ENCODE assay signal across 23 cellular contexts in the genomic region with DNA sequence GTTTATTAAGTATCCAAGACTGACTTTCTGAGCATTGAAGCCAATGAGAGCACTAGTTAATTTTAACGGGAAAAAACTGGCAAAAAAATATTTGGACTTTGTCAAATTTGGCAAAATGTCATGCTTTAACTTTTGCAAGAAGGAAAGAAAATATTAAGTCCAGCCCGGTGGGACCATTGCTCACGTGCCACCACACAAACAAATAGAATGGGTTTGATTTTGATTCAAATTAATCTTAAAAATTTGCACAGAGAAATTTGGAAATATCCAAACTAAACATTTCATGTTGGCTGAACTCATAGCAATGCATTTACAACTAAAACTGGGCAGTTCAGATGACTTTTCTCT.
DNase-seq lines count a peak whose midpoint lies in the region; ATAC-seq, FAIRE-seq and TF ChIP-seq lines count a peak whose summit lies in the region.
"Had no signal": no experiment of that assay in that cellular context is flagged by ENCODE, and none has a peak within 500 bp of the region (broad histone marks: within the 10 kb centered on the region; RNA-seq: fewer than 3 reads in every experiment).

No MANE protein-coding gene starts in this region.

- H3K27ac Mint-ChIP-seq in endodermal cell: no peak overlapping the region
- H3K27ac Mint-ChIP-seq: B cell, CD14-positive monocyte had no signal

- H3K4me3 Mint-ChIP-seq in endodermal cell: no peak overlapping the region
- H3K4me3 Mint-ChIP-seq: B cell, CD14-positive monocyte had no signal

- no peaks in the 10 kb centered on the region for H3K9me3 Mint-ChIP-seq in endodermal cell
- H3K9me3 Mint-ChIP-seq: CD14-positive monocyte had no signal

- H3K36me3 Mint-ChIP-seq in endodermal cell (ENCODE audit: low read depth): no peaks in the 10 kb centered on the region
- H3K36me3 Mint-ChIP-seq: CD14-positive monocyte had no signal

- no peaks in the 10 kb centered on the region for H3K27me3 Mint-ChIP-seq in endodermal cell (ENCODE audit: insufficient read depth)
- H3K27me3 Mint-ChIP-seq: B cell had no signal

- H3K27me3 ChIP-seq in liver (ENCODE audit: control insufficient read depth in 4 of 4, insufficient read depth in 4 of 4, low read length in 3 of 4): no peaks in the 10 kb centered on the region
- H3K27me3 ChIP-seq in HepG2 (ENCODE audit: control insufficient read depth in 1 of 2, insufficient read depth in 2 of 2, low read length in 2 of 2): no peaks in the 10 kb centered on the region
- no peaks in the 10 kb centered on the region for H3K27me3 ChIP-seq in right cardiac atrium (ENCODE audit: control insufficient read depth, insufficient read depth)
- no peaks in the 10 kb centered on the region for H3K27me3 ChIP-seq in skeletal muscle tissue (ENCODE audit: control insufficient read depth in 3 of 3, insufficient read depth in 3 of 3, low read length in 3 of 3)
- H3K27me3 ChIP-seq in endodermal cell (ENCODE audit: control insufficient read depth, insufficient read depth, low read length, poor library complexity, severe bottlenecking): no peaks in the 10 kb centered on the region

- WGBS in liver: 32% methylated on average over 3 of the region's 3 CpGs
- WGBS in HepG2 (ENCODE audit: low lambda C conversion rate): 0% methylated on average over 3 of the region's 3 CpGs
- WGBS in right cardiac atrium: 51% methylated on average over 3 of the region's 3 CpGs
- 93 to 100% methylated on average over 2 to 3 of the region's 3 CpGs for WGBS in endodermal cell (ENCODE audit: insufficient coverage in 1 of 2, insufficient read length in 1 of 2), 2 experiments

- H3K9ac ChIP-seq in liver (ENCODE audit: low read depth in 1 of 2, low read length in 2 of 2): no peak overlapping the region
- no peak overlapping the region for H3K9ac ChIP-seq in HepG2 (ENCODE audit: insufficient read depth, low read depth, low read length)
- no peak overlapping the region for H3K9ac ChIP-seq in skeletal muscle tissue (ENCODE audit: low read depth in 1 of 3, low read length in 3 of 3)
- no peak overlapping the region for H3K9ac ChIP-seq in endodermal cell (ENCODE audit: extremely low read depth, low read length, poor library complexity, severe bottlenecking)

- FAIRE-seq in HepG2 (lab: Jason Lieb, UNC): no peak
- FAIRE-seq: D721Med, GM18507, H54, RCC 7860 had no signal

- H3K9me3 ChIP-seq in liver (ENCODE audit: control insufficient read depth in 4 of 4, low read length in 3 of 4): no peaks in the 10 kb centered on the region
- no peaks in the 10 kb centered on the region for H3K9me3 ChIP-seq in HepG2 (ENCODE audit: low read length)
- H3K9me3 ChIP-seq in right cardiac atrium (ENCODE audit: control insufficient read depth, low read length): no peaks in the 10 kb centered on the region
- H3K9me3 ChIP-seq in skeletal muscle tissue (ENCODE audit: control insufficient read depth in 3 of 3, low read length in 3 of 3): no peaks in the 10 kb centered on the region
- no peaks in the 10 kb centered on the region for H3K9me3 ChIP-seq in endodermal cell (ENCODE audit: control insufficient read depth, low read length)
- H3K9me3 ChIP-seq: A549 had no signal

- no peaks in the 10 kb centered on the region for H3K79me2 ChIP-seq in HepG2 (ENCODE audit: insufficient read depth, low read length)

- no TSS peak for BruUV-seq in HepG2 (replicated peaks; lab: Mats Ljungman, UMichigan)

- H3K4me2 ChIP-seq in HepG2 (ENCODE audit: low read depth, low read length): no peak overlapping the region
- H3K4me2 ChIP-seq: A549 had no signal

- no peak for TF ChIP-seq POLR2A in HepG2 (IDR thresholded peaks at IDR 0.05; ENCODE audit: insufficient read depth in 1 of 2, low read depth in 2 of 2, low read length in 2 of 2)

- in situ Hi-C loops in HepG2 (cut with HindIII; ENCODE audit: extremely low pct_ligation_motif_present, low pct_unique_long_range_greater_than_20kb): no loop called here

- ATAC-seq in HepG2: no peak
- peak in 1 of 2 donors; percentile 55 for ATAC-seq in right cardiac atrium
- ATAC-seq: A549 had no signal

- TF ChIP-seq EP300 in HepG2 (IDR thresholded peaks at IDR 0.05; ENCODE audit: low read depth in 2 of 2, low read length in 2 of 2) (no peak), HepG2 (CRISPR knock-in tag; IDR thresholded peaks at IDR 0.05; ENCODE audit: borderline replicate concordance) (no peak)

- no peaks in the 10 kb centered on the region for H3K36me3 ChIP-seq in liver (ENCODE audit: control insufficient read depth in 4 of 4, insufficient read depth in 3 of 4, low read depth in 1 of 4, low read length in 3 of 4)
- no peaks in the 10 kb centered on the region for H3K36me3 ChIP-seq in HepG2 (replicated peaks in 1 of 2; ENCODE audit: control insufficient read depth in 1 of 2, insufficient read depth in 2 of 2, low read length in 2 of 2)
- H3K36me3 ChIP-seq in skeletal muscle tissue (ENCODE audit: control insufficient read depth in 3 of 3, insufficient read depth in 3 of 3, low read length in 3 of 3): no peaks in the 10 kb centered on the region
- no peaks in the 10 kb centered on the region for H3K36me3 ChIP-seq in endodermal cell (ENCODE audit: control insufficient read depth, insufficient read depth, low read length)

- TF ChIP-seq RAD21 in liver (IDR thresholded peaks at IDR 0.05) (no peak), HepG2 (CRISPR knock-in tag; IDR thresholded peaks at IDR 0.05) (no peak)

- CTCF ChIA-PET in HepG2 (lab: Yijun Ruan, JAX; ENCODE audit: low intra/inter-chr PET ratio, low total read pairs): no interaction called here

- TF ChIP-seq CTCF in liver (IDR thresholded peaks at IDR 0.05; ENCODE audit: low read depth, low read length, missing input control) (no peak), HepG2 (CRISPR knock-in tag; IDR thresholded peaks at IDR 0.05) (no peak), endodermal cell (conservative IDR thresholded peaks at IDR 0.05) (no peak)

- H4K20me1 ChIP-seq in HepG2 (ENCODE audit: insufficient read depth, low read length): no peaks in the 10 kb centered on the region

- no peak overlapping the region for H3K4me3 ChIP-seq in liver (ENCODE audit: low read depth in 1 of 3, low read length in 3 of 3)
- H3K4me3 ChIP-seq in HepG2 (replicated peaks in 1 of 3; ENCODE audit: insufficient read depth in 1 of 3, low read depth in 2 of 3, low read length in 3 of 3): no peak overlapping the region
- H3K4me3 ChIP-seq in right cardiac atrium (ENCODE audit: low read length): no peak overlapping the region
- H3K4me3 ChIP-seq in skeletal muscle tissue (ENCODE audit: low read length in 3 of 3): no peak overlapping the region
- no peak overlapping the region for H3K4me3 ChIP-seq in endodermal cell (ENCODE audit: low read length)
- H3K4me3 ChIP-seq: A549 had no signal

- H3K27ac ChIP-seq in liver (ENCODE audit: low read depth in 1 of 2, low read length in 2 of 2): no peak overlapping the region
- no peak overlapping the region for H3K27ac ChIP-seq in HepG2 (ENCODE audit: extremely low read length, insufficient read depth, low read length)
- H3K27ac ChIP-seq in right cardiac atrium (ENCODE audit: low read length): no peak overlapping the region
- H3K27ac ChIP-seq in skeletal muscle tissue (ENCODE audit: low read depth, low read length): peak overlapping the region; percentile 3
- no peak overlapping the region for H3K27ac ChIP-seq in endodermal cell (ENCODE audit: low read depth, low read length)
- H3K27ac ChIP-seq: A549 had no signal

- intact Hi-C loops in HepG2 (cut with micrococcal nuclease; ENCODE audit: unreplicated experiment) (no loop called here), right cardiac atrium (cut with DNase I) (no loop called here)

- DNase-seq in HepG2 (ENCODE audit: low spot score): no peak
- DNase-seq in right cardiac atrium: peak; percentile 44 to 83 (median 74)
- DNase-seq in endodermal cell: no peak
- no peak for DNase-seq in activated naive CD4-positive, alpha-beta T cell treated with anti-CD3 and anti-CD28 coated beads, Interleukin-2, amount 50 U/mL, for 16 hours
- no peak for DNase-seq in activated effector memory CD4-positive, alpha-beta T cell treated with anti-CD3 and anti-CD28 coated beads, Interleukin-2, amount 50 U/mL, for 16 hours
- no peak for DNase-seq in stimulated activated CD4-positive, alpha-beta T cell treated with anti-CD3 and anti-CD28 coated beads, Interleukin-12 subunit alpha, Interleukin-12 subunit beta, amount 100 ng/mL, for 4 hours
- DNase-seq: DMS53, GDM1, Kasumi-1, NCI-H1694, NCI-H2081 treated with DMSO at 0.1 percent for 48 hours, NCI-H446, NCI-H526, OCI-M1 had no signal

- no peak overlapping the region for H2AFZ ChIP-seq in HepG2 (ENCODE audit: low read length)

- POLR2A ChIA-PET in HepG2 (lab: Yijun Ruan, JAX): no interaction called here

- peaks cover 0 to 16% (median 7%) of the 10 kb centered on the region in 4 donors for H3K4me1 ChIP-seq in liver (ENCODE audit: control insufficient read depth in 4 of 4, insufficient read depth in 4 of 4, low read length in 3 of 4)
- no peaks in the 10 kb centered on the region for H3K4me1 ChIP-seq in HepG2 (ENCODE audit: insufficient read depth, low read length)
- H3K4me1 ChIP-seq in right cardiac atrium (ENCODE audit: control insufficient read depth, insufficient read depth, low read length): peaks cover 2% of the 10 kb centered on the region
- H3K4me1 ChIP-seq in skeletal muscle tissue (ENCODE audit: control insufficient read depth in 3 of 3, insufficient read depth in 3 of 3, low read length in 3 of 3): peaks cover 0 to 6% (median 2%) of the 10 kb centered on the region in 3 donors
- H3K4me1 ChIP-seq in endodermal cell (ENCODE audit: control insufficient read depth, insufficient read depth, low read length): no peaks in the 10 kb centered on the region

- H3K4me1 Mint-ChIP-seq in endodermal cell: peaks cover 5% of the 10 kb centered on the region
- H3K4me1 Mint-ChIP-seq: CD14-positive monocyte had no signal

TF ChIP-seq in liver, 16 proteins besides CTCF, POLR2A, EP300 and RAD21 (continues in another document):
- TF ChIP-seq JUND (IDR thresholded peaks at IDR 0.05) (no peak), SP1 (IDR thresholded peaks at IDR 0.05) (no peak), FOXA1 (IDR thresholded peaks at IDR 0.05) (no peak)

TF ChIP-seq in HepG2, 621 proteins besides CTCF, POLR2A, EP300 and RAD21 (continues in another document):
- TF ChIP-seq, protein P1, sequence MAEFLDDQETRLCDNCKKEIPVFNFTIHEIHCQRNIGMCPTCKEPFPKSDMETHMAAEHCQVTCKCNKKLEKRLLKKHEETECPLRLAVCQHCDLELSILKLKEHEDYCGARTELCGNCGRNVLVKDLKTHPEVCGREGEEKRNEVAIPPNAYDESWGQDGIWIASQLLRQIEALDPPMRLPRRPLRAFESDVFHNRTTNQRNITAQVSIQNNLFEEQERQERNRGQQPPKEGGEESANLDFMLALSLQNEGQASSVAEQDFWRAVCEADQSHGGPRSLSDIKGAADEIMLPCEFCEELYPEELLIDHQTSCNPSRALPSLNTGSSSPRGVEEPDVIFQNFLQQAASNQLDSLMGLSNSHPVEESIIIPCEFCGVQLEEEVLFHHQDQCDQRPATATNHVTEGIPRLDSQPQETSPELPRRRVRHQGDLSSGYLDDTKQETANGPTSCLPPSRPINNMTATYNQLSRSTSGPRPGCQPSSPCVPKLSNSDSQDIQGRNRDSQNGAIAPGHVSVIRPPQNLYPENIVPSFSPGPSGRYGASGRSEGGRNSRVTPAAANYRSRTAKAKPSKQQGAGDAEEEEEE (CRISPR knock-in tag; IDR thresholded peaks at IDR 0.05; ENCODE audit: borderline replicate concordance): no peak
- no peak for TF ChIP-seq ZNF589 (CRISPR knock-in tag; conservative IDR thresholded peaks at IDR 0.05)
- TF ChIP-seq ZNF737 (CRISPR knock-in tag; IDR thresholded peaks at IDR 0.05; ENCODE audit: borderline replicate concordance): no peak

Comparison
In these comparisons a context has a peak if more than half of its experiments do, and no peak if none do; other contexts are left out.
1. DNase-seq: peak in right cardiac atrium (3 of 3); none in HepG2 (single experiment), endodermal cell (single experiment), activated naive CD4-positive, alpha-beta T cell treated with anti-CD3 and anti-CD28 coated beads, Interleukin-2, amount 50 U/mL, for 16 hours (single experiment), activated effector memory CD4-positive, alpha-beta T cell treated with anti-CD3 and anti-CD28 coated beads, Interleukin-2, amount 50 U/mL, for 16 hours (single experiment) and stimulated activated CD4-positive, alpha-beta T cell treated with anti-CD3 and anti-CD28 coated beads, Interleukin-12 subunit alpha, Interleukin-12 subunit beta, amount 100 ng/mL, for 4 hours (single experiment).